ENCODE assay signal across 24 cellular contexts in genomic region chr4:142752331-142752830, GRCh38.
DNase-seq lines count a peak whose midpoint lies in the region; ATAC-seq and TF ChIP-seq lines count a peak whose summit lies in the region.
"Had no signal": no experiment of that assay in that cellular context is flagged by ENCODE, and none has a peak within 500 bp of the region (broad histone marks: within the 10 kb centered on the region; RNA-seq: fewer than 3 reads in every experiment).

No MANE protein-coding gene starts in this region.

- TF ChIP-seq EP300 in gastroesophageal sphincter (IDR thresholded peaks at IDR 0.05) = no peak

- H2AFZ ChIP-seq in HCT116 (ENCODE audit: low read depth, low read length, poor library complexity, severe bottlenecking) = no peak overlapping the region
- peak overlapping the region; percentile 59 for H2AFZ ChIP-seq in neuronal stem cell (ENCODE audit: low read length)
- H2AFZ ChIP-seq: parathyroid adenoma had no signal

- H4K20me1 ChIP-seq in HCT116 (ENCODE audit: insufficient read depth) = no peaks in the 10 kb centered on the region

- RAD21 ChIA-PET in HCT116 (lab: Charles Lee; ENCODE audit: low non-redundant PET in 1 of 2, low total read pairs in 2 of 2, uncharacterized antibody in 2 of 2, unreplicated experiment in 2 of 2) = no interaction called here

- H2BK5ac ChIP-seq in neuronal stem cell (ENCODE audit: low read length) = no peak overlapping the region

- H3K9me2 ChIP-seq in HCT116 (ENCODE audit: insufficient read depth) = no peaks in the 10 kb centered on the region

- no CpG with 5 or more reads among the region's 6 CpGs for WGBS in neuronal stem cell (ENCODE audit: extremely low coverage in 2 of 2, insufficient read length in 2 of 2, insufficient replicate concordance in 1 of 2), 2 donors
- 37 to 40% methylated on average over 6 of the region's 6 CpGs for whole genome bisulfite sequencing in gastroesophageal sphincter (ENCODE audit: low coverage in 1 of 2), 2 donors

- DNase-seq in AG10803 (ENCODE audit: low read depth) (peak; percentile 24), HCT116 (ENCODE audit: low read depth, low spot score) (no peak), left kidney (ENCODE audit: low read depth, low spot score) (peak; percentile 66), neuronal stem cell (ENCODE audit: low spot score) (no peak), NCI-H128 (lab: John Stamatoyannopoulos, UW; ENCODE audit: unreplicated experiment) (no peak), LoVo (ENCODE audit: low spot score) (no peak)
- no peak for DNase-seq in stimulated activated naive CD4-positive, alpha-beta T cell treated with Interleukin-2 at 50 U/mL for 16 hours (lab: John Stamatoyannopoulos, UW)
- DNase-seq: ACHN; activated CD8-positive, alpha-beta T cell treated with anti-CD3 and anti-CD28 coated beads for 36 hours; activated effector memory CD4-positive, alpha-beta T cell treated with Interleukin-2 at 50 U/mL for 16 hours; activated T-cell treated with anti-CD3 and anti-CD28 coated beads for 4 hours; C1 segment of cervical spinal cord; effector memory CD8-positive, alpha-beta T cell; esophagus squamous epithelium; naive thymus-derived CD4-positive, alpha-beta T cell; NCI-H187; NCI-H526 had no signal

- POLR2A ChIA-PET in HCT116 (lab: Charles Lee) = no interaction called here

- TF ChIP-seq POLR2A in HCT116 (IDR thresholded peaks at IDR 0.05; ENCODE audit: borderline replicate concordance, extremely low read depth, insufficient read depth, insufficient read length) (no peak), gastroesophageal sphincter (IDR thresholded peaks at IDR 0.05) (no peak)

- no TSS peak for BruUV-seq in HCT116 (replicated peaks; lab: Mats Ljungman, UMichigan)

- no peak overlapping the region for H3K4ac ChIP-seq in neuronal stem cell (ENCODE audit: low read length)

- H3K36me3 ChIP-seq in HCT116 (ENCODE audit: control insufficient read depth in 1 of 2, insufficient read depth in 2 of 2, low read length in 2 of 2) (no peaks in the 10 kb centered on the region), neuronal stem cell (replicated peaks in 1 of 2; ENCODE audit: control insufficient read depth in 2 of 2, insufficient read depth in 2 of 2, low read length in 2 of 2) (no peaks in the 10 kb centered on the region), gastroesophageal sphincter (no peaks in the 10 kb centered on the region)
- H3K36me3 ChIP-seq: esophagus squamous epithelium, SJCRH30 had no signal

- H2BK12ac ChIP-seq in neuronal stem cell (ENCODE audit: low read length) = no peak overlapping the region

- ATAC-seq in HCT116 (no peak), gastroesophageal sphincter (no peak)
- ATAC-seq: activated CD4-positive, CD25-positive, alpha-beta regulatory T cell treated with anti-CD3 and anti-CD28 coated beads, Interleukin-2, amount 50 U/mL, for 24 hours; activated CD8-positive, alpha-beta T cell treated with anti-CD3 and anti-CD28 coated beads for 36 hours; effector memory CD8-positive, alpha-beta T cell; naive thymus-derived CD4-positive, alpha-beta T cell; stimulated activated effector memory CD8-positive, alpha-beta T cell treated with anti-CD3 and anti-CD28 coated beads, Interleukin-12 subunit alpha, Interleukin-12 subunit beta, amount 100 ng/mL, for 72 hours had no signal

- H3K4me3 ChIP-seq in AG10803 (ENCODE audit: low read length) (no peak overlapping the region), HCT116 (replicated peaks in 1 of 2; ENCODE audit: low read depth in 1 of 2, low read length in 2 of 2) (no peak overlapping the region), neuronal stem cell (ENCODE audit: low read length in 2 of 2) (peak overlapping the region in 1 of 2 donors; percentile 10), gastroesophageal sphincter (no peak overlapping the region)
- H3K4me3 ChIP-seq: esophagus squamous epithelium, lung, SJCRH30, skin epidermis had no signal

- H3K4me2 ChIP-seq in HCT116 (ENCODE audit: low read length) = no peak overlapping the region
- H3K4me2 ChIP-seq in neuronal stem cell (ENCODE audit: insufficient read depth, low read length, poor library complexity, severe bottlenecking) = no peak overlapping the region

- H3K27me3 ChIP-seq in HCT116 (ENCODE audit: insufficient read depth, low read length) (no peaks in the 10 kb centered on the region), neuronal stem cell (ENCODE audit: control insufficient read depth in 3 of 3, insufficient read depth in 3 of 3, low read depth in 1 of 3, low read length in 3 of 3) (no peaks in the 10 kb centered on the region), gastroesophageal sphincter (no peaks in the 10 kb centered on the region)
- H3K27me3 ChIP-seq: esophagus squamous epithelium, SJCRH30 had no signal

- TF ChIP-seq RAD21 in HCT116 (IDR thresholded peaks at IDR 0.05; ENCODE audit: low read depth) = no peak

- H3K23ac ChIP-seq in neuronal stem cell (ENCODE audit: low read depth, low read length, poor library complexity) = no peak overlapping the region

- CTCF ChIA-PET in HCT116 (lab: Charles Lee) = no interaction called here

- no peak overlapping the region for H2BK15ac ChIP-seq in neuronal stem cell (ENCODE audit: low read length)

- H3K4me1 ChIP-seq in HCT116 (ENCODE audit: control insufficient read depth in 1 of 2, insufficient read depth in 2 of 2, low read length in 2 of 2) (no peaks in the 10 kb centered on the region), neuronal stem cell (ENCODE audit: control insufficient read depth in 2 of 2, insufficient read depth in 1 of 2, low read depth in 1 of 2, low read length in 2 of 2) (peaks cover 2 to 12% of the 10 kb centered on the region in 2 donors), gastroesophageal sphincter (peaks cover 0 to 3% (median 0%) of the 10 kb centered on the region in 3 donors)
- H3K4me1 ChIP-seq: esophagus squamous epithelium, parathyroid adenoma, SJCRH30 had no signal

- H4K91ac ChIP-seq in neuronal stem cell (ENCODE audit: low read depth, low read length, poor library complexity) = no peak overlapping the region

- H4K8ac ChIP-seq in neuronal stem cell (ENCODE audit: low read depth, low read length) = no peak overlapping the region

- intact Hi-C loops in HCT116 (cut with micrococcal nuclease) = no loop called here

- H3K79me2 ChIP-seq in HCT116 (ENCODE audit: insufficient read depth, low read length) = no peaks in the 10 kb centered on the region
- H3K79me2 ChIP-seq: parathyroid adenoma had no signal

- H3K79me1 ChIP-seq in neuronal stem cell (ENCODE audit: low read depth, low read length) = no peaks in the 10 kb centered on the region

- H2AK5ac ChIP-seq in neuronal stem cell (ENCODE audit: low read depth, low read length) = no peak overlapping the region

- H3K27ac ChIP-seq in HCT116 (ENCODE audit: low read depth, low read length) = peak overlapping the region; percentile 23; the same call in 1 of the 2 replicates
- peak overlapping the region; percentile 62 for H3K27ac ChIP-seq in neuronal stem cell (replicated peaks; ENCODE audit: low read length)
- H3K27ac ChIP-seq in gastroesophageal sphincter = peak overlapping the region in 2 of 4 donors; percentile 9 to 44
- H3K27ac ChIP-seq: esophagus squamous epithelium, parathyroid adenoma, SJCRH30 had no signal

- H3K9me3 ChIP-seq in HCT116 (ENCODE audit: control insufficient read depth in 1 of 2, insufficient read depth in 1 of 2, low read depth in 1 of 2, low read length in 2 of 2) = no peaks in the 10 kb centered on the region
- no peaks in the 10 kb centered on the region for H3K9me3 ChIP-seq in neuronal stem cell (replicated peaks in 1 of 2; ENCODE audit: control insufficient read depth in 2 of 2, insufficient read depth in 1 of 2, low read depth in 1 of 2, low read length in 2 of 2)
- H3K9me3 ChIP-seq in gastroesophageal sphincter = no peaks in the 10 kb centered on the region
- H3K9me3 ChIP-seq: esophagus squamous epithelium, SJCRH30 had no signal

- H3K14ac ChIP-seq in neuronal stem cell (ENCODE audit: low read length) = no peak overlapping the region

- no peak overlapping the region for H2BK120ac ChIP-seq in neuronal stem cell (ENCODE audit: low read depth, low read length)

- TF ChIP-seq CTCF in AG10803 (conservative IDR thresholded peaks at IDR 0.05; ENCODE audit: low read length) (no peak), HCT116 (IDR thresholded peaks at IDR 0.05 in 2 of 3, conservative IDR thresholded peaks at IDR 0.05 in 1 of 3; ENCODE audit: borderline replicate concordance in 1 of 3, insufficient read depth in 1 of 3, low read depth in 2 of 3, low read length in 2 of 3) (no peak), gastroesophageal sphincter (IDR thresholded peaks at IDR 0.05) (no peak)

- H3K9ac ChIP-seq in HCT116 (ENCODE audit: low read length) = no peak overlapping the region
- H3K9ac ChIP-seq in neuronal stem cell (ENCODE audit: low read depth, low read length, poor library complexity) = no peak overlapping the region
- H3K9ac ChIP-seq: parathyroid adenoma had no signal

- H3K18ac ChIP-seq in neuronal stem cell (ENCODE audit: low read length) = no peak overlapping the region

TF ChIP-seq in HCT116, 20 proteins besides CTCF, POLR2A, EP300 and RAD21:
- TF ChIP-seq SIN3A (IDR thresholded peaks at IDR 0.05; ENCODE audit: low read depth) (no peak), EZH2 (IDR thresholded peaks at IDR 0.05) (no peak), ZBTB33 (IDR thresholded peaks at IDR 0.05; ENCODE audit: extremely low read depth, insufficient replicate concordance, low read length) (no peak), EGR1 (IDR thresholded peaks at IDR 0.05; ENCODE audit: low read depth) (no peak), ELF1 (IDR thresholded peaks at IDR 0.05; ENCODE audit: borderline replicate concordance, low read depth) (no peak), EZH2phosphoT487 (IDR thresholded peaks at IDR 0.05; ENCODE audit: borderline replicate concordance) (no peak), SP1 (IDR thresholded peaks at IDR 0.05; ENCODE audit: low read depth) (no peak), ATF3 (IDR thresholded peaks at IDR 0.05) (no peak)

Comparison
In these comparisons a context has a peak if more than half of its experiments do, and no peak if none do; other contexts are left out.
1. DNase-seq: peak in AG10803 (single experiment) and left kidney (single experiment); none in HCT116 (single experiment), neuronal stem cell (single experiment), stimulated activated naive CD4-positive, alpha-beta T cell treated with Interleukin-2 at 50 U/mL for 16 hours (single experiment), NCI-H128 (single experiment) and LoVo (single experiment).